1 cellular context compared by ENCODE assay signal in the genomic region with DNA sequence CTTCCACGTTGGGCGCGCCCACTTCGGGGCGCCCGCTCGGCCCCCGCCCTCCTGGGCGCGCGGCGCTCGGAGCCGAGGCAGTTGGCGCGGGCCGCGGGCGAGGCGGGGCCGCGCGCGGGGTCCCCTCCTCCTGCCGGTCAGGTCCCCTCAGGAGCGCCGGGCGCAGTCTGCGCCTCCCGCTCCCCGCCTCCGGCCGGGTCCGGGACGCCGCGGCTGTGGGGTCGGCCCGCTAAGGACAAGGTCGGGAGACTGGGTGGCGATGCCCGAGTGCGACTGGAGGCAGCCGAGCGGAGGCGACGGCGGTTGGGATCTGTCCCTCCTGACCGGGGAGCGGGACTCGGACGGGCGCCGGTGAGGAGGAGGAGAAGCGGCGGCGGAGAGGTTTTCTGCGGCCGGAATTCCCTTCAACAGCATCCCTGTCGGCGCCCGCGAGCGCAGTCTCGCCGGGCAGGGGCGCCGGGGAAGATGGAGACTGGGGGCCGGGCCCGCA.
TF ChIP-seq lines count a peak whose summit lies in the region.

A gene with protein sequence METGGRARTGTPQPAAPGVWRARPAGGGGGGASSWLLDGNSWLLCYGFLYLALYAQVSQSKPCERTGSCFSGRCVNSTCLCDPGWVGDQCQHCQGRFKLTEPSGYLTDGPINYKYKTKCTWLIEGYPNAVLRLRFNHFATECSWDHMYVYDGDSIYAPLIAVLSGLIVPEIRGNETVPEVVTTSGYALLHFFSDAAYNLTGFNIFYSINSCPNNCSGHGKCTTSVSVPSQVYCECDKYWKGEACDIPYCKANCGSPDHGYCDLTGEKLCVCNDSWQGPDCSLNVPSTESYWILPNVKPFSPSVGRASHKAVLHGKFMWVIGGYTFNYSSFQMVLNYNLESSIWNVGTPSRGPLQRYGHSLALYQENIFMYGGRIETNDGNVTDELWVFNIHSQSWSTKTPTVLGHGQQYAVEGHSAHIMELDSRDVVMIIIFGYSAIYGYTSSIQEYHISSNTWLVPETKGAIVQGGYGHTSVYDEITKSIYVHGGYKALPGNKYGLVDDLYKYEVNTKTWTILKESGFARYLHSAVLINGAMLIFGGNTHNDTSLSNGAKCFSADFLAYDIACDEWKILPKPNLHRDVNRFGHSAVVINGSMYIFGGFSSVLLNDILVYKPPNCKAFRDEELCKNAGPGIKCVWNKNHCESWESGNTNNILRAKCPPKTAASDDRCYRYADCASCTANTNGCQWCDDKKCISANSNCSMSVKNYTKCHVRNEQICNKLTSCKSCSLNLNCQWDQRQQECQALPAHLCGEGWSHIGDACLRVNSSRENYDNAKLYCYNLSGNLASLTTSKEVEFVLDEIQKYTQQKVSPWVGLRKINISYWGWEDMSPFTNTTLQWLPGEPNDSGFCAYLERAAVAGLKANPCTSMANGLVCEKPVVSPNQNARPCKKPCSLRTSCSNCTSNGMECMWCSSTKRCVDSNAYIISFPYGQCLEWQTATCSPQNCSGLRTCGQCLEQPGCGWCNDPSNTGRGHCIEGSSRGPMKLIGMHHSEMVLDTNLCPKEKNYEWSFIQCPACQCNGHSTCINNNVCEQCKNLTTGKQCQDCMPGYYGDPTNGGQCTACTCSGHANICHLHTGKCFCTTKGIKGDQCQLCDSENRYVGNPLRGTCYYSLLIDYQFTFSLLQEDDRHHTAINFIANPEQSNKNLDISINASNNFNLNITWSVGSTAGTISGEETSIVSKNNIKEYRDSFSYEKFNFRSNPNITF (N-terminal part only) (plus strand): TSS at position 80 of the 490 bp plus-strand sequence. CDS start 386 bp downstream, at position 466.

TF ChIP-seq in SK-N-SH treated with all-trans-retinoic acid at 6 μM for 48 hours, 23 proteins besides CTCF, POLR2A, EP300 and RAD21 (continued from another document):
- TF ChIP-seq, protein P1, sequence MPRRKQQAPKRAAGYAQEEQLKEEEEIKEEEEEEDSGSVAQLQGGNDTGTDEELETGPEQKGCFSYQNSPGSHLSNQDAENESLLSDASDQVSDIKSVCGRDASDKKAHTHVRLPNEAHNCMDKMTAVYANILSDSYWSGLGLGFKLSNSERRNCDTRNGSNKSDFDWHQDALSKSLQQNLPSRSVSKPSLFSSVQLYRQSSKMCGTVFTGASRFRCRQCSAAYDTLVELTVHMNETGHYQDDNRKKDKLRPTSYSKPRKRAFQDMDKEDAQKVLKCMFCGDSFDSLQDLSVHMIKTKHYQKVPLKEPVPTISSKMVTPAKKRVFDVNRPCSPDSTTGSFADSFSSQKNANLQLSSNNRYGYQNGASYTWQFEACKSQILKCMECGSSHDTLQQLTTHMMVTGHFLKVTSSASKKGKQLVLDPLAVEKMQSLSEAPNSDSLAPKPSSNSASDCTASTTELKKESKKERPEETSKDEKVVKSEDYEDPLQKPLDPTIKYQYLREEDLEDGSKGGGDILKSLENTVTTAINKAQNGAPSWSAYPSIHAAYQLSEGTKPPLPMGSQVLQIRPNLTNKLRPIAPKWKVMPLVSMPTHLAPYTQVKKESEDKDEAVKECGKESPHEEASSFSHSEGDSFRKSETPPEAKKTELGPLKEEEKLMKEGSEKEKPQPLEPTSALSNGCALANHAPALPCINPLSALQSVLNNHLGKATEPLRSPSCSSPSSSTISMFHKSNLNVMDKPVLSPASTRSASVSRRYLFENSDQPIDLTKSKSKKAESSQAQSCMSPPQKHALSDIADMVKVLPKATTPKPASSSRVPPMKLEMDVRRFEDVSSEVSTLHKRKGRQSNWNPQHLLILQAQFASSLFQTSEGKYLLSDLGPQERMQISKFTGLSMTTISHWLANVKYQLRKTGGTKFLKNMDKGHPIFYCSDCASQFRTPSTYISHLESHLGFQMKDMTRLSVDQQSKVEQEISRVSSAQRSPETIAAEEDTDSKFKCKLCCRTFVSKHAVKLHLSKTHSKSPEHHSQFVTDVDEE (CRISPR knock-in tag; IDR thresholded peaks at IDR 0.05), result no peak
- TF ChIP-seq PPARA (CRISPR knock-in tag; IDR thresholded peaks at IDR 0.05; ENCODE audit: borderline replicate concordance) (no peak), CSDC2 (CRISPR knock-in tag; IDR thresholded peaks at IDR 0.05) (no peak), ZC3H10 (CRISPR knock-in tag; IDR thresholded peaks at IDR 0.05) (no peak), ZNF8 (CRISPR knock-in tag; IDR thresholded peaks at IDR 0.05) (no peak)
